ENCODE assay signal across 34 cellular contexts in the genomic region with DNA sequence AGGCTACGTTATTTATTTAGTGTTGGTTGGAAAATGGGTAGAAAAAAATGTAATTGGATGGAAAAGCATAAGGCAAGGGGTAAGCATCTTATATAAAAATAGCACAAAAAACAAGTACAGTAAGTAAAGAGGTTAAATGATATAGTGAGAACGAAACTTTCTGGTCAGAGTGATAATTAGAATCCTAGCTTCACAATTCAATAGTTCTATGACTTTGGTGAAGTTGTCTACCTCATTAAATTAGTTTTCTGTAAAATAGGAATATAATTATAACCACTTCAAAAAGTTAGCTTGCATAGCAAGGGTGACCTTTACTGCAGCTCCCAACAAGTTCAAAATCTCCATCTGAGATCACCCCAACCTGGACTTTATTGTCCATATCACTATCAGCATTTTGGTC. TPM values are rescaled to one million over a fixed set of nuclear protein-coding genes. Genes with fewer than 3 reads are reported as not detected.
"Had no signal": no experiment of that assay in that cellular context is flagged by ENCODE, and none has a peak within 500 bp of the region (broad histone marks: within the 10 kb centered on the region; RNA-seq: fewer than 3 reads in every experiment).

No MANE protein-coding gene starts in this region.

- H3K4me1 ChIP-seq: stomach, suprapubic skin, testis, thyroid gland, tibial artery, tibial nerve, transverse colon, upper lobe of left lung, upper lobe of right lung, uterus, vagina had no signal

- H3K27ac Mint-ChIP-seq: stimulated activated effector memory CD8-positive, alpha-beta T cell treated with anti-CD3 and anti-CD28 coated beads, Interleukin-12 subunit alpha, Interleukin-12 subunit beta, amount 100 ng/mL, for 72 hours; stimulated activated memory B cell treated with anti-CD40 and anti-IgM and Interleukin-4, amounts not matched to agents 10 μg/mL and 1 μg/mL and 100 μg/mL, for 72 hours; stimulated activated naive B cell treated with anti-CD40 and anti-IgM and Interleukin-4, amounts not matched to agents 10 μg/mL and 1 μg/mL and 100 μg/mL, for 72 hours; stimulated activated naive CD8-positive, alpha-beta T cell treated with anti-CD3 and anti-CD28 coated beads, Interleukin-15, amount 100 ng/mL, for 72 hours; stimulated activated naive CD8-positive, alpha-beta T cell treated with anti-CD3 and anti-CD28 coated beads, Interleukin-15, Interleukin-2, amounts not matched to agents 100 ng/mL and 50 ng/mL, for 24 hours; type B pancreatic cell had no signal

- H3K9me3 ChIP-seq: stomach, testis, thoracic aorta, thyroid gland, upper lobe of left lung, upper lobe of right lung, uterus, vagina had no signal

- H3K36me3 Mint-ChIP-seq: stimulated activated effector memory CD8-positive, alpha-beta T cell treated with anti-CD3 and anti-CD28 coated beads, Interleukin-12 subunit alpha, Interleukin-12 subunit beta, amount 100 ng/mL, for 72 hours; stimulated activated memory B cell treated with anti-CD40 and anti-IgM and Interleukin-4, amounts not matched to agents 10 μg/mL and 1 μg/mL and 100 μg/mL, for 72 hours; stimulated activated naive B cell treated with anti-CD40 and anti-IgM and Interleukin-4, amounts not matched to agents 10 μg/mL and 1 μg/mL and 100 μg/mL, for 72 hours; type B pancreatic cell had no signal

- H3K4me3 ChIP-seq: stomach, suprapubic skin, testis, thoracic aorta, thyroid gland, tibial artery, tibial nerve, transverse colon, upper lobe of left lung, upper lobe of right lung, uterus, vagina had no signal

- H3K36me3 ChIP-seq: stomach, suprapubic skin, thoracic aorta, thyroid gland, tibial artery, tibial nerve, transverse colon, upper lobe of left lung, upper lobe of right lung, uterus, vagina had no signal

- H3K27ac ChIP-seq: stomach, suprapubic skin, testis, thoracic aorta, thyroid gland, tibial artery, tibial nerve, transverse colon, upper lobe of left lung, upper lobe of right lung, uterus, vagina had no signal

- FAIRE-seq: urothelium cell line had no signal

- ATAC-seq: stimulated activated effector memory CD8-positive, alpha-beta T cell treated with anti-CD3 and anti-CD28 coated beads, Interleukin-12 subunit alpha, Interleukin-12 subunit beta, amount 100 ng/mL, for 72 hours; stimulated activated memory B cell treated with anti-CD40 and anti-IgM and Interleukin-4, amounts not matched to agents 10 μg/mL and 1 μg/mL and 100 μg/mL, for 72 hours; stimulated activated naive B cell treated with anti-CD40 and anti-IgM and Interleukin-4, amounts not matched to agents 10 μg/mL and 1 μg/mL and 100 μg/mL, for 72 hours; stimulated activated naive CD8-positive, alpha-beta T cell treated with anti-CD3 and anti-CD28 coated beads, Interleukin-15, amount 100 ng/mL, for 72 hours; stimulated activated naive CD8-positive, alpha-beta T cell treated with anti-CD3 and anti-CD28 coated beads, Interleukin-15, Interleukin-2, amounts not matched to agents 100 U/mL and 50 U/mL, for 24 hours; upper lobe of right lung had no signal

- DNase-seq: stimulated activated CD4-positive, alpha-beta T cell treated with anti-CD3 and anti-CD28 coated beads, Interleukin-2, amount 100 ng/mL, for 48 hours; stimulated activated CD4-positive, alpha-beta T cell treated with anti-CD3 and anti-CD28 coated beads, Interleukin-4, amount 100 ng/mL, for 1 hour; stimulated activated CD4-positive, alpha-beta T cell treated with anti-CD3 and anti-CD28 coated beads, Interleukin-4, amount 100 ng/mL, for 24 hours; stimulated activated CD4-positive, alpha-beta T cell treated with anti-CD3 and anti-CD28 coated beads, Interleukin-4, amount 100 ng/mL, for 4 hours; stimulated activated CD8-positive, alpha-beta memory T cell treated with anti-CD3 and anti-CD28 coated beads, Interleukin-4, amount 100 ng/mL, for 48 hours; stimulated activated naive B cell treated with anti-CD40 and anti-IgM and Interleukin-4, amounts not matched to agents 10 μg/mL and 1 μg/mL and 100 μg/mL, for 72 hours; stimulated activated naive CD4-positive, alpha-beta T cell; stimulated activated naive CD4-positive, alpha-beta T cell treated with Interleukin-2 at 50 U/mL for 16 hours; stimulated activated naive CD8-positive, alpha-beta T cell treated with anti-CD3 and anti-CD28 coated beads, Interleukin-15, amount 100 ng/mL, for 72 hours; stimulated activated naive CD8-positive, alpha-beta T cell treated with anti-CD3 and anti-CD28 coated beads, Interleukin-15, Interleukin-2, amounts not matched to agents 100 U/mL and 50 U/mL, for 24 hours; stomach; substantia nigra; testis; thyroid gland; tibial artery; transverse colon; trophoblast cell; upper lobe of left lung; upper lobe of right lung; uterus had no signal

- H3K4me3 Mint-ChIP-seq: stimulated activated effector memory CD8-positive, alpha-beta T cell treated with anti-CD3 and anti-CD28 coated beads, Interleukin-12 subunit alpha, Interleukin-12 subunit beta, amount 100 ng/mL, for 72 hours; stimulated activated memory B cell treated with anti-CD40 and anti-IgM and Interleukin-4, amounts not matched to agents 10 μg/mL and 1 μg/mL and 100 μg/mL, for 72 hours; stimulated activated naive B cell treated with anti-CD40 and anti-IgM and Interleukin-4, amounts not matched to agents 10 μg/mL and 1 μg/mL and 100 μg/mL, for 72 hours; stimulated activated naive CD8-positive, alpha-beta T cell treated with anti-CD3 and anti-CD28 coated beads, Interleukin-15, amount 100 ng/mL, for 72 hours; stimulated activated naive CD8-positive, alpha-beta T cell treated with anti-CD3 and anti-CD28 coated beads, Interleukin-15, Interleukin-2, amounts not matched to agents 100 ng/mL and 50 ng/mL, for 24 hours; type B pancreatic cell had no signal

- H3K27me3 ChIP-seq: stomach, suprapubic skin, testis, thyroid gland, tibial artery, tibial nerve, transverse colon, upper lobe of left lung, upper lobe of right lung, uterus, vagina had no signal

- H3K4me1 Mint-ChIP-seq: stimulated activated effector memory CD8-positive, alpha-beta T cell treated with anti-CD3 and anti-CD28 coated beads, Interleukin-12 subunit alpha, Interleukin-12 subunit beta, amount 100 ng/mL, for 72 hours; stimulated activated memory B cell treated with anti-CD40 and anti-IgM and Interleukin-4, amounts not matched to agents 10 μg/mL and 1 μg/mL and 100 μg/mL, for 72 hours; stimulated activated naive B cell treated with anti-CD40 and anti-IgM and Interleukin-4, amounts not matched to agents 10 μg/mL and 1 μg/mL and 100 μg/mL, for 72 hours; stimulated activated naive CD8-positive, alpha-beta T cell treated with anti-CD3 and anti-CD28 coated beads, Interleukin-15, amount 100 ng/mL, for 72 hours had no signal

- H3K9me3 Mint-ChIP-seq: type B pancreatic cell had no signal

- H3K27me3 Mint-ChIP-seq: stimulated activated memory B cell treated with anti-CD40 and anti-IgM and Interleukin-4, amounts not matched to agents 10 μg/mL and 1 μg/mL and 100 μg/mL, for 72 hours; stimulated activated naive B cell treated with anti-CD40 and anti-IgM and Interleukin-4, amounts not matched to agents 10 μg/mL and 1 μg/mL and 100 μg/mL, for 72 hours; stimulated activated naive CD8-positive, alpha-beta T cell treated with anti-CD3 and anti-CD28 coated beads, Interleukin-15, amount 100 ng/mL, for 72 hours; stimulated activated naive CD8-positive, alpha-beta T cell treated with anti-CD3 and anti-CD28 coated beads, Interleukin-15, Interleukin-2, amounts not matched to agents 100 ng/mL and 50 ng/mL, for 24 hours; type B pancreatic cell had no signal

RNA-seq across cellular contexts. Expression of gene TAS2R16, which starts 30.8 kb away (rescaled TPM):
- total RNA-seq: stomach, subcutaneous adipose tissue, suprapubic skin, temporal lobe, testis, thoracic aorta, thyroid gland, tibial nerve, transverse colon, upper lobe of left lung, upper lobe of right lung, ureter, urinary bladder, uterus, vagina had no signal
- polyA plus RNA-seq: stomach, thymus, urinary bladder had no signal
